Comparison of ENCODE assay signal across 27 cellular contexts in genomic region chr2:190099890-190100289, GRCh38. TPM values are rescaled to one million over a fixed set of nuclear protein-coding genes. Genes with fewer than 3 reads are reported as not detected.
A peak's percentile ranks its signal among the peaks of the same experiment; 100 is the strongest.
DNase-seq lines count a peak whose midpoint lies in the region; ATAC-seq and TF ChIP-seq lines count a peak whose summit lies in the region.
"Had no signal": no experiment of that assay in that cellular context is flagged by ENCODE, and none has a peak within 500 bp of the region (broad histone marks: within the 10 kb centered on the region; RNA-seq: fewer than 3 reads in every experiment).

No MANE protein-coding gene starts in this region.

- CTCF ChIA-PET in activated CD8-positive, alpha-beta T cell treated with anti-CD3 and anti-CD28 coated beads for 36 hours (lab: Charles Lee), result interaction anchor here (3.5 kb wide), 1 partner anchor 11 kb away, joined by 19 read pairs; no protein-coding TSS in a partner anchor
- CTCF ChIA-PET in WTC11 (lab: Charles Lee), result interaction anchor here (1.3 kb wide), 1 partner anchor 178 kb away, joined by 3 read pairs; no protein-coding TSS in a partner anchor

- no peaks in the 10 kb centered on the region for H3K9me3 Mint-ChIP-seq in activated CD8-positive, alpha-beta T cell treated with anti-CD3 and anti-CD28 coated beads for 36 hours
- peaks cover 28% of the 10 kb centered on the region for H3K9me3 Mint-ChIP-seq in WTC11

- H3K27ac ChIP-seq in ovary, result no peak overlapping the region
- H3K27ac ChIP-seq: C4-2B, HL-60, KMS-11, PC-9, SJCRH30 had no signal

- 41 to 59% (median 48%) methylated on average over 1 of the region's 1 CpG for WGBS in ovary, 3 donors

- TF ChIP-seq EP300 in ovary (IDR thresholded peaks at IDR 0.05), result no peak

- peak; percentile 33 for ATAC-seq in left colon
- no peak for ATAC-seq in activated CD8-positive, alpha-beta T cell treated with anti-CD3 and anti-CD28 coated beads for 36 hours
- ATAC-seq in WTC11, result no peak
- ATAC-seq: Right ventricle myocardium inferior, SK-N-SH treated with all-trans-retinoic acid at 6 μM for 48 hours had no signal

- no peaks in the 10 kb centered on the region for H3K4me1 Mint-ChIP-seq in activated CD8-positive, alpha-beta T cell treated with anti-CD3 and anti-CD28 coated beads for 36 hours (ENCODE audit: low read depth)
- no peaks in the 10 kb centered on the region for H3K4me1 Mint-ChIP-seq in WTC11
- H3K4me1 Mint-ChIP-seq: CD8-positive, alpha-beta memory T cell; IgD-negative memory B cell had no signal

- H3K4me3 ChIP-seq in retinal pigment epithelial cell (ENCODE audit: low read length) (no peak overlapping the region), ovary (no peak overlapping the region)
- H3K4me3 ChIP-seq: PC-9, SJCRH30 had no signal

- no peaks in the 10 kb centered on the region for H3K36me3 ChIP-seq in ovary
- H3K36me3 ChIP-seq: SJCRH30 had no signal

- H3K9me3 ChIP-seq in ovary, result peaks cover 0 to 3% of the 10 kb centered on the region in 2 donors

- peaks cover 2% of the 10 kb centered on the region for H3K27me3 Mint-ChIP-seq in activated CD8-positive, alpha-beta T cell treated with anti-CD3 and anti-CD28 coated beads for 36 hours
- H3K27me3 Mint-ChIP-seq in WTC11 (ENCODE audit: low read depth), result no peaks in the 10 kb centered on the region
- H3K27me3 Mint-ChIP-seq: IgD-negative memory B cell had no signal

- TF ChIP-seq CTCF in retinal pigment epithelial cell (conservative IDR thresholded peaks at IDR 0.05; ENCODE audit: low read depth, low read length) (no peak), ovary (IDR thresholded peaks at IDR 0.05) (no peak), WTC11 (IDR thresholded peaks at IDR 0.05) (no peak)
- no peak for TF ChIP-seq CTCF in activated CD8-positive, alpha-beta T cell treated with anti-CD3 and anti-CD28 coated beads for 36 hours (IDR thresholded peaks at IDR 0.05)

- no peak overlapping the region for H3K27ac Mint-ChIP-seq in activated CD8-positive, alpha-beta T cell treated with anti-CD3 and anti-CD28 coated beads for 36 hours
- no peak overlapping the region for H3K27ac Mint-ChIP-seq in WTC11
- H3K27ac Mint-ChIP-seq: CD8-positive, alpha-beta memory T cell; IgD-negative memory B cell had no signal

- no peaks in the 10 kb centered on the region for H3K36me3 Mint-ChIP-seq in activated CD8-positive, alpha-beta T cell treated with anti-CD3 and anti-CD28 coated beads for 36 hours (ENCODE audit: low read depth)
- no peaks in the 10 kb centered on the region for H3K36me3 Mint-ChIP-seq in WTC11

- H3K4me1 ChIP-seq in ovary (ENCODE audit: insufficient read depth), result no peaks in the 10 kb centered on the region
- H3K4me1 ChIP-seq: SJCRH30 had no signal

- intact Hi-C loops in left colon (cut with DNase I, micrococcal nuclease), result no loop called here
- intact Hi-C loops in activated CD8-positive, alpha-beta T cell treated with anti-CD3 and anti-CD28 coated beads for 36 hours (cut with micrococcal nuclease), result no loop called here
- intact Hi-C loops in ovary (cut with DNase I), result no loop called here

- no peaks in the 10 kb centered on the region for H3K27me3 ChIP-seq in ovary
- H3K27me3 ChIP-seq: SJCRH30 had no signal

- H3K4me3 Mint-ChIP-seq in activated CD8-positive, alpha-beta T cell treated with anti-CD3 and anti-CD28 coated beads for 36 hours, result no peak overlapping the region
- H3K4me3 Mint-ChIP-seq in WTC11, result no peak overlapping the region
- H3K4me3 Mint-ChIP-seq: CD8-positive, alpha-beta memory T cell; IgD-negative memory B cell had no signal

- peak; percentile 80 for DNase-seq in NCI-H82 (lab: John Stamatoyannopoulos, UW)
- no peak for DNase-seq in left colon
- DNase-seq in retinal pigment epithelial cell (ENCODE audit: low read depth), result peak; percentile 48
- no peak for DNase-seq in activated CD8-positive, alpha-beta T cell treated with anti-CD3 and anti-CD28 coated beads for 36 hours
- DNase-seq in ovary, result no peak
- no peak for DNase-seq in C1 segment of cervical spinal cord (lab: John Stamatoyannopoulos, UW)
- DNase-seq in WTC11 (ENCODE audit: low spot score), result no peak
- DNase-seq: CD8-positive, alpha-beta memory T cell; DMS153; DND-41; NCI-H1048; NCI-H1417; NCI-H1694 treated with DMSO at 0.1 percent for 48 hours; NCI-H2081 treated with DMSO at 0.1 percent for 48 hours; NCI-H524; NCI-H774; PC-9; SJCRH30 had no signal

- POLR2A ChIA-PET in activated CD8-positive, alpha-beta T cell treated with anti-CD3 and anti-CD28 coated beads for 36 hours (lab: Charles Lee), result no interaction called here
- POLR2A ChIA-PET in WTC11 (lab: Charles Lee), result no interaction called here

- TF ChIP-seq POLR2A in ovary (IDR thresholded peaks at IDR 0.05), result no peak

TF ChIP-seq in WTC11, 78 proteins besides CTCF, POLR2A, EP300 and RAD21 (continues in another document):
- no peak for TF ChIP-seq MXD4 (CRISPR knock-in tag; IDR thresholded peaks at IDR 0.05; ENCODE audit: borderline replicate concordance)
- no peak for TF ChIP-seq ZMAT4 (CRISPR knock-in tag; IDR thresholded peaks at IDR 0.05)
- no peak for TF ChIP-seq SP1 (CRISPR knock-in tag; conservative IDR thresholded peaks at IDR 0.05)
- TF ChIP-seq TP53 (CRISPR knock-in tag; IDR thresholded peaks at IDR 0.05), result no peak
- no peak for TF ChIP-seq FOXK1 (CRISPR knock-in tag; IDR thresholded peaks at IDR 0.05)
- TF ChIP-seq PRDM15 (CRISPR knock-in tag; IDR thresholded peaks at IDR 0.05), result no peak
- no peak for TF ChIP-seq RELA (CRISPR knock-in tag; IDR thresholded peaks at IDR 0.05; ENCODE audit: borderline replicate concordance)
- no peak for TF ChIP-seq PREB (CRISPR knock-in tag; IDR thresholded peaks at IDR 0.05; ENCODE audit: borderline replicate concordance)

RNA-seq across cellular contexts. Expression of gene MSTN, which starts 37.4 kb away (rescaled TPM):
- total RNA-seq in left colon (under 1 TPM; 0.09 to 0.17 TPM), ovary (under 1 TPM in 6 of 7 donors, not detected in 1; 0.13 to 0.34 (median 0.23) TPM), WTC11 (2021) (not detected in 3 replicates)
- not detected for total RNA-seq in activated CD8-positive, alpha-beta T cell treated with anti-CD3 and anti-CD28 coated beads for 36 hours
- polyA plus RNA-seq in ovary, result under 1 TPM; 0.16 to 0.45 TPM
- total RNA-seq: A673; CD8-positive, alpha-beta memory T cell; H1; PC-9; Right ventricle myocardium inferior; RPMI7951 had no signal
- polyA plus RNA-seq: CD8-positive, alpha-beta memory T cell; H1; IgD-negative memory B cell had no signal

Comparison
In these comparisons a context has a peak if more than half of its experiments do, and no peak if none do; other contexts are left out.
1. DNase-seq: peak in NCI-H82 (single experiment) and retinal pigment epithelial cell (single experiment); none in left colon (0 of 2), activated CD8-positive, alpha-beta T cell treated with anti-CD3 and anti-CD28 coated beads for 36 hours (single experiment), ovary (0 of 5), C1 segment of cervical spinal cord (0 of 14) and WTC11 (single experiment).